ENCODE assay signal across 10 cellular contexts in genomic region chr19:45515081-45515624, GRCh38. TPM values are rescaled to one million over a fixed set of nuclear protein-coding genes. Genes with fewer than 3 reads are reported as not detected.
DNase-seq lines count a peak whose midpoint lies in the region; ATAC-seq, FAIRE-seq and TF ChIP-seq lines count a peak whose summit lies in the region.
"Had no signal": no experiment of that assay in that cellular context is flagged by ENCODE, and none has a peak within 500 bp of the region (broad histone marks: within the 10 kb centered on the region; RNA-seq: fewer than 3 reads in every experiment).

No MANE protein-coding gene starts in this region.

- H3K9me3 ChIP-seq in Panc1 (ENCODE audit: control insufficient read depth, insufficient read depth, low read depth, low read length): no peaks in the 10 kb centered on the region
- no peaks in the 10 kb centered on the region for H3K9me3 ChIP-seq in gastrocnemius medialis

- POLR2A ChIA-PET in Panc1 (lab: Charles Lee): no interaction called here

- in situ Hi-C loops in Panc1 (cut with HindIII; ENCODE audit: low pct_unique_long_range_greater_than_20kb, low sequenced_read_pairs) (no loop called here), gastrocnemius medialis (cut with MboI; ENCODE audit: low sequenced_read_pairs in 4 of 4) (no loop called here)

- H3K4me3 ChIP-seq in Panc1 (ENCODE audit: low read depth in 2 of 2, low read length in 2 of 2) (no peak overlapping the region), gastrocnemius medialis (no peak overlapping the region)

- DNase-seq in GM12892 (ENCODE audit: insufficient read length) (no peak), Panc1 (ENCODE audit: low read depth, low spot score) (no peak), epithelial cell of prostate (ENCODE audit: low read depth, low spot score) (no peak), gastrocnemius medialis (peak in 1 of 2 donors; percentile 40), NCI-H1694 treated with DMSO at 0.1 percent for 48 hours (lab: John Stamatoyannopoulos, UW) (no peak), NCI-H2171 (lab: John Stamatoyannopoulos, UW) (no peak), retina (no peak)
- DNase-seq: HCEC 1CT had no signal

- ATAC-seq in Panc1 (no peak), gastrocnemius medialis (no peak), HG03378 (IDR thresholded peaks at IDR 0.05; ENCODE audit: unreplicated experiment) (no peak)

- peak overlapping the region; percentile 8; the same call in 1 of the 2 replicates for H3K27ac ChIP-seq in Panc1 (ENCODE audit: low read length)
- peak overlapping the region; percentile 25 for H3K27ac ChIP-seq in epithelial cell of prostate
- peak overlapping the region; percentile 30 to 73 (median 66) for H3K27ac ChIP-seq in gastrocnemius medialis

- no peaks in the 10 kb centered on the region; the same call in 1 of the 2 replicates for H3K36me3 ChIP-seq in Panc1 (ENCODE audit: control insufficient read depth, insufficient read depth, low read length)
- H3K36me3 ChIP-seq in gastrocnemius medialis: peaks cover 0 to 16% of the 10 kb centered on the region in 2 donors

- H3K4me1 ChIP-seq in Panc1 (ENCODE audit: control insufficient read depth, insufficient read depth, low read length) (peaks cover 27% of the 10 kb centered on the region), gastrocnemius medialis (peaks cover 7 to 42% of the 10 kb centered on the region in 2 donors)

- CTCF ChIA-PET in Panc1 (lab: Charles Lee): no interaction called here

- no TSS peak for BruUV-seq in Panc1 (replicated peaks; lab: Mats Ljungman, UMichigan)

- TF ChIP-seq CTCF in Panc1 (IDR thresholded peaks at IDR 0.05) (no peak), gastrocnemius medialis (IDR thresholded peaks at IDR 0.05 in 4 of 5, conservative IDR thresholded peaks at IDR 0.05 in 1 of 5) (no peak)

- peak; percentile 67 for FAIRE-seq in GM12892 (lab: Jason Lieb, UNC)

- intact Hi-C loops in Panc1 (cut with micrococcal nuclease; ENCODE audit: unreplicated experiment) (no loop called here), gastrocnemius medialis (cut with DNase I; ENCODE audit: low total_unique reads) (no loop called here)

- 0 out of 2 replicates have a peak, but pooled peaks have one; percentile 34 for TF ChIP-seq POLR2A in GM12892 (IDR thresholded peaks at IDR 0.05; ENCODE audit: low read depth, low read length)
- TF ChIP-seq POLR2A in gastrocnemius medialis (IDR thresholded peaks at IDR 0.05): no peak

- H3K27me3 ChIP-seq in Panc1 (ENCODE audit: control insufficient read depth, insufficient read depth, low read length) (no peaks in the 10 kb centered on the region), gastrocnemius medialis (no peaks in the 10 kb centered on the region)

RNA-seq across cellular contexts. Expression of gene VASP, which starts 7.9 kb away (rescaled TPM):
- polyA plus RNA-seq in GM12892 (2012; ENCODE audit: missing spikeins): 85.7 TPM
- 101 TPM for total RNA-seq in Panc1 (2021; ENCODE audit: unreplicated experiment)
- 108 TPM for polyA plus RNA-seq in Panc1 (2012; ENCODE audit: insufficient read length)
- total RNA-seq in gastrocnemius medialis: 10 to 100 TPM; 10.2 to 18.2 (median 16.4) TPM

RNA-seq across cellular contexts. Expression of gene PPM1N, which starts 16.9 kb away (rescaled TPM):
- polyA plus RNA-seq in GM12892 (2012; ENCODE audit: missing spikeins): 3.5 TPM
- 3.3 TPM for total RNA-seq in Panc1 (2021; ENCODE audit: unreplicated experiment)
- 10.2 TPM for polyA plus RNA-seq in Panc1 (2012; ENCODE audit: insufficient read length)
- under 1 TPM in 1 of 4 donors, not detected in 3; 0.76 TPM for total RNA-seq in gastrocnemius medialis
- total RNA-seq: lung microvascular endothelial cell had no signal

RNA-seq across cellular contexts. Expression of gene RTN2, which starts 18.3 kb away (rescaled TPM):
- 5.9 TPM for polyA plus RNA-seq in GM12892 (2012; ENCODE audit: missing spikeins)
- total RNA-seq in Panc1 (2021; ENCODE audit: unreplicated experiment) (15.6 TPM), gastrocnemius medialis (100 to 1,000 TPM in 2 of 4 donors, 10 to 100 TPM in 2; 51.8 to 140 (median 101) TPM)
- polyA plus RNA-seq in Panc1 (2012; ENCODE audit: insufficient read length): 31.9 TPM

RNA-seq across cellular contexts. Expression of gene FOSB, which starts 47.4 kb away (rescaled TPM):
- polyA plus RNA-seq in GM12892 (2012; ENCODE audit: missing spikeins): 1.1 TPM
- total RNA-seq in Panc1 (2021; ENCODE audit: unreplicated experiment) (13.4 TPM), gastrocnemius medialis (1 to 10 TPM in 2 of 4 donors, under 1 TPM in 1, not detected in 1; 0.17 to 1.8 (median 1.6) TPM)
- 6.1 TPM for polyA plus RNA-seq in Panc1 (2012; ENCODE audit: insufficient read length)

Comparison
In these comparisons a context has a peak if more than half of its experiments do, and no peak if none do; other contexts are left out.
1. H3K27ac ChIP-seq: peak in every context shown above with its lines; median percentile 66 in gastrocnemius medialis; 25 in epithelial cell of prostate; 8 in Panc1.